14 cellular contexts compared by ENCODE assay signal in genomic region chr7:51327287-51327717, GRCh38. TPM values are rescaled to one million over a fixed set of nuclear protein-coding genes. Genes with fewer than 3 reads are reported as not detected.
"Had no signal": no experiment of that assay in that cellular context is flagged by ENCODE, and none has a peak within 500 bp of the region (broad histone marks: within the 10 kb centered on the region; RNA-seq: fewer than 3 reads in every experiment).

No MANE protein-coding gene starts in this region.

- ATAC-seq: left lung; natural killer cell treated with Interleukin-12 subunit alpha and Interleukin-12 subunit beta and Interleukin-15 and Interleukin-18, amount 100 ng/mL, for 72 hours; psoas muscle; upper lobe of right lung had no signal

- H3K4me1 ChIP-seq: ascending aorta, left lung, sigmoid colon had no signal

- H3K36me3 Mint-ChIP-seq: activated naive CD8-positive, alpha-beta T cell treated with anti-CD3 and anti-CD28 coated beads, Interleukin-2, amount 10 ng/mL, durations not matched to agents 7 days and 5 days; natural killer cell treated with Interleukin-12 subunit alpha and Interleukin-12 subunit beta and Interleukin-15 and Interleukin-18, amount 100 ng/mL, for 72 hours had no signal

- H3K9me3 ChIP-seq: ascending aorta, left lung, psoas muscle, sigmoid colon, upper lobe of right lung had no signal

- H3K4me1 Mint-ChIP-seq: activated CD4-positive, alpha-beta memory T cell treated with anti-CD3 and anti-CD28 coated beads, Interleukin-2, amount 10 ng/mL, durations not matched to agents 7 days and 5 days; activated naive CD8-positive, alpha-beta T cell treated with anti-CD3 and anti-CD28 coated beads, Interleukin-2, amount 10 ng/mL, durations not matched to agents 7 days and 5 days had no signal

- DNase-seq: activated CD4-positive, alpha-beta memory T cell treated with anti-CD3 and anti-CD28 coated beads, Interleukin-2, amount 10 ng/mL, durations not matched to agents 7 days and 5 days; activated CD8-positive, alpha-beta memory T cell treated with anti-CD3 and anti-CD28 coated beads, Interleukin-2, amount 50 U/mL, for 48 hours; activated naive CD8-positive, alpha-beta T cell treated with anti-CD3 and anti-CD28 coated beads, Interleukin-2, amount 10 ng/mL, durations not matched to agents 7 days and 5 days; effector CD4-positive, alpha-beta T cell; left lung; psoas muscle; sigmoid colon; stimulated activated CD4-positive, alpha-beta T cell treated with anti-CD3 and anti-CD28 coated beads, Interleukin-2, amount 100 ng/mL, for 24 hours; stimulated activated naive CD4-positive, alpha-beta T cell; T-helper 9 cell; upper lobe of right lung had no signal

- H3K27me3 ChIP-seq: ascending aorta, sigmoid colon, upper lobe of right lung had no signal

- H3K9me3 Mint-ChIP-seq: activated CD4-positive, alpha-beta memory T cell treated with anti-CD3 and anti-CD28 coated beads, Interleukin-2, amount 10 ng/mL, durations not matched to agents 7 days and 5 days; activated naive CD8-positive, alpha-beta T cell treated with anti-CD3 and anti-CD28 coated beads, Interleukin-2, amount 10 ng/mL, durations not matched to agents 7 days and 5 days; natural killer cell treated with Interleukin-12 subunit alpha and Interleukin-12 subunit beta and Interleukin-15 and Interleukin-18, amount 100 ng/mL, for 72 hours had no signal

- H3K4me3 Mint-ChIP-seq: activated CD4-positive, alpha-beta memory T cell treated with anti-CD3 and anti-CD28 coated beads, Interleukin-2, amount 10 ng/mL, durations not matched to agents 7 days and 5 days; activated naive CD8-positive, alpha-beta T cell treated with anti-CD3 and anti-CD28 coated beads, Interleukin-2, amount 10 ng/mL, durations not matched to agents 7 days and 5 days; natural killer cell treated with Interleukin-12 subunit alpha and Interleukin-12 subunit beta and Interleukin-15 and Interleukin-18, amount 100 ng/mL, for 72 hours had no signal

- H3K27ac Mint-ChIP-seq: activated CD4-positive, alpha-beta memory T cell treated with anti-CD3 and anti-CD28 coated beads, Interleukin-2, amount 10 ng/mL, durations not matched to agents 7 days and 5 days; activated naive CD8-positive, alpha-beta T cell treated with anti-CD3 and anti-CD28 coated beads, Interleukin-2, amount 10 ng/mL, durations not matched to agents 7 days and 5 days; natural killer cell treated with Interleukin-12 subunit alpha and Interleukin-12 subunit beta and Interleukin-15 and Interleukin-18, amount 100 ng/mL, for 72 hours had no signal

- H3K4me3 ChIP-seq: ascending aorta, cardiac muscle cell, left lung, psoas muscle, sigmoid colon, upper lobe of right lung had no signal

- H3K27ac ChIP-seq: ascending aorta, cardiac muscle cell, left lung, psoas muscle, sigmoid colon, upper lobe of right lung had no signal

- H3K27me3 Mint-ChIP-seq: activated CD4-positive, alpha-beta memory T cell treated with anti-CD3 and anti-CD28 coated beads, Interleukin-2, amount 10 ng/mL, durations not matched to agents 7 days and 5 days; activated naive CD8-positive, alpha-beta T cell treated with anti-CD3 and anti-CD28 coated beads, Interleukin-2, amount 10 ng/mL, durations not matched to agents 7 days and 5 days; natural killer cell treated with Interleukin-12 subunit alpha and Interleukin-12 subunit beta and Interleukin-15 and Interleukin-18, amount 100 ng/mL, for 72 hours had no signal

- H3K36me3 ChIP-seq: ascending aorta, cardiac muscle cell, left lung, sigmoid colon, upper lobe of right lung had no signal

RNA-seq across cellular contexts. Expression of gene COBL, which starts 10.7 kb away (rescaled TPM):
- total RNA-seq: activated CD4-positive, alpha-beta memory T cell treated with anti-CD3 and anti-CD28 coated beads, Interleukin-2, amount 10 ng/mL, durations not matched to agents 7 days and 5 days; activated naive CD8-positive, alpha-beta T cell treated with anti-CD3 and anti-CD28 coated beads, Interleukin-2, amount 10 ng/mL, durations not matched to agents 7 days and 5 days; natural killer cell treated with Interleukin-12 subunit alpha and Interleukin-12 subunit beta and Interleukin-15 and Interleukin-18, amount 100 ng/mL, for 72 hours had no signal
